In genomic region chr22:48900626-48901025, GRCh38 we compare ENCODE assay signal across 18 cellular contexts.
DNase-seq lines count a peak whose midpoint lies in the region.
"Had no signal": no experiment of that assay in that cellular context is flagged by ENCODE, and none has a peak within 500 bp of the region (broad histone marks: within the 10 kb centered on the region; RNA-seq: fewer than 3 reads in every experiment).

No MANE protein-coding gene starts in this region.

- no peak overlapping the region for H2AK5ac ChIP-seq in neuronal stem cell (ENCODE audit: low read depth, low read length)

- H3K9me3 ChIP-seq in neuronal stem cell (replicated peaks in 1 of 2; ENCODE audit: control insufficient read depth in 2 of 2, insufficient read depth in 1 of 2, low read depth in 1 of 2, low read length in 2 of 2): no peaks in the 10 kb centered on the region
- H3K9me3 ChIP-seq: A549, Caco-2 had no signal

- H3K36me3 ChIP-seq in neuronal stem cell (replicated peaks in 1 of 2; ENCODE audit: control insufficient read depth in 2 of 2, insufficient read depth in 2 of 2, low read length in 2 of 2): no peaks in the 10 kb centered on the region

- no peak overlapping the region for H3K27ac ChIP-seq in neuronal stem cell (replicated peaks; ENCODE audit: low read length)
- H3K27ac ChIP-seq: 22Rv1, A549, C4-2B had no signal

- no peaks in the 10 kb centered on the region for H3K79me1 ChIP-seq in neuronal stem cell (ENCODE audit: low read depth, low read length)

- no peak overlapping the region for H4K8ac ChIP-seq in neuronal stem cell (ENCODE audit: low read depth, low read length)

- no peak overlapping the region for H2AFZ ChIP-seq in neuronal stem cell (ENCODE audit: low read length)
- H2AFZ ChIP-seq: GM23338 had no signal

- no peak overlapping the region for H3K4ac ChIP-seq in neuronal stem cell (ENCODE audit: low read length)

- H3K23ac ChIP-seq in neuronal stem cell (ENCODE audit: low read depth, low read length, poor library complexity): no peak overlapping the region

- no peak overlapping the region for H2BK12ac ChIP-seq in neuronal stem cell (ENCODE audit: low read length)

- no peak overlapping the region for H2BK15ac ChIP-seq in neuronal stem cell (ENCODE audit: low read length)

- H3K27me3 ChIP-seq in neuronal stem cell (ENCODE audit: control insufficient read depth in 3 of 3, insufficient read depth in 3 of 3, low read depth in 1 of 3, low read length in 3 of 3): no peaks in the 10 kb centered on the region

- H2BK5ac ChIP-seq in neuronal stem cell (ENCODE audit: low read length): peak overlapping the region; percentile 42

- no peak overlapping the region for H3K9ac ChIP-seq in neuronal stem cell (ENCODE audit: low read depth, low read length, poor library complexity)

- H3K4me2 ChIP-seq in neuronal stem cell (ENCODE audit: insufficient read depth, low read length, poor library complexity, severe bottlenecking): no peak overlapping the region
- H3K4me2 ChIP-seq: A549, GM23338 had no signal

- no peak overlapping the region for H3K14ac ChIP-seq in neuronal stem cell (ENCODE audit: low read length)

- no peak overlapping the region for H3K4me3 ChIP-seq in neuronal stem cell (ENCODE audit: low read length in 2 of 2)
- H3K4me3 ChIP-seq: A549, GM23338 had no signal

- WGBS in neuronal stem cell (ENCODE audit: extremely low coverage in 2 of 2, insufficient read length in 2 of 2, insufficient replicate concordance in 1 of 2), 2 donors: no CpG with 5 or more reads among the region's 9 CpGs

- H4K91ac ChIP-seq in neuronal stem cell (ENCODE audit: low read depth, low read length, poor library complexity): no peak overlapping the region

- peak; percentile 14 for DNase-seq in activated CD4-positive, CD25-positive, alpha-beta regulatory T cell treated with anti-CD3 and anti-CD28 coated beads, Interleukin-2, amount 50 U/mL, for 72 hours
- DNase-seq in activated CD4-positive, CD25-positive, alpha-beta regulatory T cell (lab: John Stamatoyannopoulos, UW): no peak
- DNase-seq in activated naive CD4-positive, alpha-beta T cell treated with anti-CD3 and anti-CD28 coated beads, Interleukin-2, amount 50 U/mL, for 16 hours: peak; percentile 1
- DNase-seq in activated naive CD4-positive, alpha-beta T cell treated with Interleukin-2 at 50 U/mL for 16 hours: no peak
- DNase-seq in neuronal stem cell (ENCODE audit: low spot score) (no peak), ureter (ENCODE audit: low spot score) (peak; percentile 23), NCI-H2081 treated with DMSO at 0.1 percent for 48 hours (lab: John Stamatoyannopoulos, UW) (no peak)
- no peak for DNase-seq in stimulated activated CD4-positive, alpha-beta T cell treated with anti-CD3 and anti-CD28 coated beads, Interleukin-4, amount 100 ng/mL, for 1 hour
- DNase-seq: AML-193, DMS153, DMS79, GF-D8, HCEC 1CT had no signal

- no peaks in the 10 kb centered on the region for H3K4me1 ChIP-seq in neuronal stem cell (ENCODE audit: control insufficient read depth in 2 of 2, insufficient read depth in 1 of 2, low read depth in 1 of 2, low read length in 2 of 2)
- H3K4me1 ChIP-seq: A549, Caco-2 had no signal

- H3K18ac ChIP-seq in neuronal stem cell (ENCODE audit: low read length): no peak overlapping the region

- no peak overlapping the region for H2BK120ac ChIP-seq in neuronal stem cell (ENCODE audit: low read depth, low read length)

Comparison
In these comparisons a context has a peak if more than half of its experiments do, and no peak if none do; other contexts are left out.
1. DNase-seq: peak in activated CD4-positive, CD25-positive, alpha-beta regulatory T cell treated with anti-CD3 and anti-CD28 coated beads, Interleukin-2, amount 50 U/mL, for 72 hours (single experiment), activated naive CD4-positive, alpha-beta T cell treated with anti-CD3 and anti-CD28 coated beads, Interleukin-2, amount 50 U/mL, for 16 hours (single experiment) and ureter (single experiment); none in activated CD4-positive, CD25-positive, alpha-beta regulatory T cell (0 of 4), activated naive CD4-positive, alpha-beta T cell treated with Interleukin-2 at 50 U/mL for 16 hours (single experiment), neuronal stem cell (single experiment), stimulated activated CD4-positive, alpha-beta T cell treated with anti-CD3 and anti-CD28 coated beads, Interleukin-4, amount 100 ng/mL, for 1 hour (single experiment) and NCI-H2081 treated with DMSO at 0.1 percent for 48 hours (single experiment).